In genomic region chr16:70738083-70738977, GRCh38 we compare ENCODE assay signal across 7 cellular contexts. TPM values are rescaled to one million over a fixed set of nuclear protein-coding genes. Genes with fewer than 3 reads are reported as not detected.
DNase-seq lines count a peak whose midpoint lies in the region; ATAC-seq and TF ChIP-seq lines count a peak whose summit lies in the region.

No MANE protein-coding gene starts in this region.

- peak; percentile 65 for TF ChIP-seq CTCF in neural crest cell (conservative IDR thresholded peaks at IDR 0.05)

- H3K9me3 Mint-ChIP-seq in activated CD4-positive, alpha-beta memory T cell treated with anti-CD3 and anti-CD28 coated beads for 36 hours: peaks cover under 1% of the 10 kb centered on the region
- peaks cover under 1% of the 10 kb centered on the region for H3K9me3 Mint-ChIP-seq in neural crest cell

- ATAC-seq in GM19463 (IDR thresholded peaks at IDR 0.05; ENCODE audit: unreplicated experiment) (no peak), HG03469 (IDR thresholded peaks at IDR 0.05; ENCODE audit: unreplicated experiment) (no peak)

- CTCF ChIA-PET in activated CD4-positive, alpha-beta memory T cell treated with anti-CD3 and anti-CD28 coated beads for 36 hours (lab: Charles Lee): interaction anchor here (0.8 to 1.9 kb wide), 6 partner anchors 9 to 59 kb away, joined by 3 to 8 read pairs (median 4); no protein-coding TSS in a partner anchor

- DNase-seq in GM03348 (ENCODE audit: low spot score): peak; percentile 88
- no peak for DNase-seq in Jurkat, Clone E6-1 (ENCODE audit: low read depth, low spot score)
- DNase-seq in activated CD4-positive, alpha-beta memory T cell treated with anti-CD3 and anti-CD28 coated beads for 36 hours: peak; percentile 61
- peak; percentile 95 for DNase-seq in fibroblast of gingiva (ENCODE audit: low read depth)
- peak; percentile 6 for DNase-seq in neural crest cell (ENCODE audit: low read depth, low spot score)

- no peaks in the 10 kb centered on the region for H3K27me3 Mint-ChIP-seq in activated CD4-positive, alpha-beta memory T cell treated with anti-CD3 and anti-CD28 coated beads for 36 hours
- no peaks in the 10 kb centered on the region for H3K27me3 Mint-ChIP-seq in neural crest cell (ENCODE audit: low read depth)

- peak overlapping the region; percentile 40 for H3K4me3 Mint-ChIP-seq in activated CD4-positive, alpha-beta memory T cell treated with anti-CD3 and anti-CD28 coated beads for 36 hours
- H3K4me3 Mint-ChIP-seq in neural crest cell: no peak overlapping the region

- peaks cover 50% of the 10 kb centered on the region for H3K4me1 Mint-ChIP-seq in activated CD4-positive, alpha-beta memory T cell treated with anti-CD3 and anti-CD28 coated beads for 36 hours (ENCODE audit: low read depth)
- peaks cover 22% of the 10 kb centered on the region for H3K4me1 Mint-ChIP-seq in neural crest cell

- POLR2A ChIA-PET in activated CD4-positive, alpha-beta memory T cell treated with anti-CD3 and anti-CD28 coated beads for 36 hours (lab: Charles Lee): interaction anchor here (0.7 to 1.2 kb wide), 2 partner anchors 13 to 33 kb away, joined by 3 read pairs; no protein-coding TSS in a partner anchor

- H3K27ac Mint-ChIP-seq in activated CD4-positive, alpha-beta memory T cell treated with anti-CD3 and anti-CD28 coated beads for 36 hours: peak overlapping the region; percentile 92
- H3K27ac Mint-ChIP-seq in neural crest cell (ENCODE audit: unreplicated experiment): peak overlapping the region; percentile 62

- H3K4me3 ChIP-seq in Jurkat, Clone E6-1 (ENCODE audit: low read length): peak overlapping the region; percentile 21

- peaks cover 15% of the 10 kb centered on the region for H3K36me3 Mint-ChIP-seq in activated CD4-positive, alpha-beta memory T cell treated with anti-CD3 and anti-CD28 coated beads for 36 hours
- H3K36me3 Mint-ChIP-seq in neural crest cell (ENCODE audit: low read depth): peaks cover 12% of the 10 kb centered on the region

- intact Hi-C loops in activated CD4-positive, alpha-beta memory T cell treated with anti-CD3 and anti-CD28 coated beads for 36 hours (cut with micrococcal nuclease): loop anchor here (2.0 to 10.0 kb wide), 2 partner anchors 54 to 62 kb away; partner anchors contain the start of genes MTSS2 and VAC14

RNA-seq across cellular contexts. Expression of gene MTSS2, which starts 52.5 kb away (rescaled TPM):
- 27.6 TPM for polyA plus RNA-seq in Jurkat, Clone E6-1 (2012; ENCODE audit: insufficient read depth, insufficient read length)
- 1 to 10 TPM in 1 of 2 experiments, under 1 TPM in 1; 0.29 to 1.1 TPM for total RNA-seq in activated CD4-positive, alpha-beta memory T cell treated with anti-CD3 and anti-CD28 coated beads for 36 hours
- total RNA-seq in neural crest cell: 93.3 and 95.0 TPM in 2 replicates

Comparison
In these comparisons a context has a peak if more than half of its experiments do, and no peak if none do; other contexts are left out.
1. RNA of gene MTSS2, which starts 52.5 kb away (total RNA-seq): 93.3 to 95.0 TPM in neural crest cell; 0.29 to 1.1 TPM in activated CD4-positive, alpha-beta memory T cell treated with anti-CD3 and anti-CD28 coated beads for 36 hours; every median in the first group is over 10 times any median in the second.